Comparison of ENCODE assay signal across 9 cellular contexts in the genomic region with DNA sequence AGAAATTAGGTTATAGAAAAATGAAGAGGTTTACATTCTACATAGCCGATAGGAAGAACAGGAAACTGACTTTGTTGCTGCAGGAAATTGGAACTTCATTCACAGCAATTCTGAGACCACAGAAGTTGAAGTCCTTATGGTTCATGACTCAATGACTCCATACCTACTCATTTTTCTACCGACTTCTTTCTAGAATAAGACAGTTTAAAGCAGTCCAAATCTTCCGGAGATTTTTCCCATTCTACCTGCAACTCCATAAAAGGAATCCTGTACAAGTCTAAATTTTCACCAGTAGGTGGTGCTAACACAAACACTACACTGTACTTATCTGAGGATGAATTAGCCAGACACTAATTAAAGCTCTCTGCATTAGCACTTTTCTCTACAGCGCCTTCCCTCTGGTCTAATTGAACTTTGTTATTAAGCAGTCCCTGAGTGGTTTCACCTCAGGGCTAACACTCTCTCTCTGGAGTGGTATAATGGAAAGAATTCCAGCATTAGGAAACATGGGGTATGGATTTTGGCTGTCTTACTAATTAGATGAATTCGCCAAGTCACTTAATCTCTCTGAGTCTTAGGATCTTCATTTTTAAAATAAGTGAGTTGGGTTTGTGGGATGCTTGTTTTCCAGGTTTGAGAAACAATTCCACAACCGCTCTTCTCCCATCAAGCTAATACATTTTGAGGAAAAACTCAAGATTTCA.
DNase-seq lines count a peak whose midpoint lies in the region; ATAC-seq, FAIRE-seq and TF ChIP-seq lines count a peak whose summit lies in the region.
"Had no signal": no experiment of that assay in that cellular context is flagged by ENCODE, and none has a peak within 500 bp of the region (broad histone marks: within the 10 kb centered on the region; RNA-seq: fewer than 3 reads in every experiment).

No MANE protein-coding gene starts in this region.

- no peaks in the 10 kb centered on the region for H3K36me3 Mint-ChIP-seq in T-helper 17 cell (ENCODE audit: low read depth)
- no peaks in the 10 kb centered on the region for H3K36me3 Mint-ChIP-seq in neural crest cell (ENCODE audit: low read depth)

- no peaks in the 10 kb centered on the region for H3K36me3 ChIP-seq in aorta (ENCODE audit: control insufficient read depth in 1 of 2, insufficient read depth in 2 of 2, low read length in 1 of 2)

- CTCF ChIA-PET in AG04449 (lab: Yijun Ruan, JAX), result interaction anchor here (0.7 to 4.9 kb wide), 54 partner anchors 7 to 379 kb away, joined by 3 to 35 read pairs (median 4); no protein-coding TSS in a partner anchor

- H3K4me3 ChIP-seq in AG04449 (ENCODE audit: low read depth, low read length) (no peak overlapping the region), fibroblast of mammary gland (ENCODE audit: control insufficient read depth, low read depth, low read length) (no peak overlapping the region), aorta (ENCODE audit: low read length in 2 of 2) (no peak overlapping the region)

- peaks cover 22% of the 10 kb centered on the region for H3K4me1 Mint-ChIP-seq in T-helper 17 cell
- H3K4me1 Mint-ChIP-seq in neural crest cell, result no peaks in the 10 kb centered on the region

- H3K27ac Mint-ChIP-seq in T-helper 17 cell, result peak overlapping the region; percentile 88
- H3K27ac Mint-ChIP-seq in neural crest cell (ENCODE audit: unreplicated experiment), result no peak overlapping the region

- WGBS in aorta, 2 donors, result 42% methylated on average over 6 of the region's 6 CpGs

- TF ChIP-seq POLR2A in GM12892 (IDR thresholded peaks at IDR 0.05; ENCODE audit: low read depth, low read length), result no peak

- ATAC-seq in T-helper 17 cell, result peak; percentile 76
- no peak for ATAC-seq in aorta (ENCODE audit: low FRiP score)

- H3K27me3 Mint-ChIP-seq in T-helper 17 cell, result peaks cover 26% of the 10 kb centered on the region
- peaks cover 19% of the 10 kb centered on the region for H3K27me3 Mint-ChIP-seq in neural crest cell (ENCODE audit: low read depth)

- no peaks in the 10 kb centered on the region for H3K27me3 ChIP-seq in aorta (ENCODE audit: control insufficient read depth in 1 of 2, insufficient read depth in 2 of 2, low read length in 1 of 2)

- FAIRE-seq in GM12892 (lab: Jason Lieb, UNC), result peak; percentile 89

- H3K9me3 ChIP-seq in T-helper 17 cell (ENCODE audit: control insufficient read depth, low read length, poor library complexity, severe bottlenecking) (no peaks in the 10 kb centered on the region), aorta (ENCODE audit: control insufficient read depth, low read length) (no peaks in the 10 kb centered on the region)

- TF ChIP-seq CTCF in AG04449 (IDR thresholded peaks at IDR 0.05; ENCODE audit: insufficient read depth, low read length, missing control alignments) (peak; percentile 30), fibroblast of mammary gland (conservative IDR thresholded peaks at IDR 0.05; ENCODE audit: control insufficient read depth, insufficient read depth, low read depth, low read length) (peak; percentile 66), neural crest cell (conservative IDR thresholded peaks at IDR 0.05) (peak; percentile 76)

- H3K9me3 Mint-ChIP-seq in neural crest cell, result no peaks in the 10 kb centered on the region

- H3K4me3 Mint-ChIP-seq in T-helper 17 cell (no peak overlapping the region), neural crest cell (no peak overlapping the region)

- POLR2A ChIA-PET in AG04449 (lab: Yijun Ruan, JAX), result no interaction called here

- no peak for DNase-seq in AG04449 (ENCODE audit: low read depth, low spot score)
- DNase-seq in GM12892 (ENCODE audit: insufficient read length), result no peak
- peak; percentile 31 for DNase-seq in NCI-H1436 (lab: John Stamatoyannopoulos, UW)
- DNase-seq in T-helper 17 cell, result no peak
- DNase-seq in fibroblast of mammary gland (ENCODE audit: low read depth), result peak; percentile 62
- DNase-seq in neural crest cell (ENCODE audit: low read depth, low spot score), result no peak
- DNase-seq in aorta, result no peak
- DNase-seq in activated effector memory CD4-positive, alpha-beta T cell treated with Interleukin-2 at 50 U/mL for 16 hours, result no peak

- H3K4me1 ChIP-seq in aorta (ENCODE audit: control insufficient read depth in 1 of 2, insufficient read depth in 2 of 2, low read length in 2 of 2), result no peaks in the 10 kb centered on the region

- H3K27ac ChIP-seq in aorta (ENCODE audit: low read depth in 1 of 2, low read length in 2 of 2), result no peak overlapping the region
- H3K27ac ChIP-seq: epithelial cell of prostate had no signal

- intact Hi-C loops in aorta (cut with DNase I), result loop anchor here (5.0 to 10.0 kb wide), 4 partner anchors 60 to 333 kb away; no protein-coding TSS in a partner anchor

Comparison
In these comparisons a context has a peak if more than half of its experiments do, and no peak if none do; other contexts are left out.
1. DNase-seq: peak in NCI-H1436 (single experiment) and fibroblast of mammary gland (single experiment); none in AG04449 (single experiment), GM12892 (single experiment), T-helper 17 cell (0 of 3), neural crest cell (single experiment), aorta (0 of 2) and activated effector memory CD4-positive, alpha-beta T cell treated with Interleukin-2 at 50 U/mL for 16 hours (single experiment).
2. Peak in every context shown above with its lines, with median percentiles within 50 percentile points of each other: CTCF ChIP-seq.